In genomic region chr6:109383438-109383940, GRCh38 we compare ENCODE assay signal across 8 cellular contexts. TPM values are rescaled to one million over a fixed set of nuclear protein-coding genes. Genes with fewer than 3 reads are reported as not detected.
A peak's percentile ranks its signal among the peaks of the same experiment; 100 is the strongest.
DNase-seq lines count a peak whose midpoint lies in the region; ATAC-seq, FAIRE-seq and TF ChIP-seq lines count a peak whose summit lies in the region.

No MANE protein-coding gene starts in this region.

- H3K4me2 ChIP-seq in K562 (ENCODE audit: insufficient read depth, low read length), result peak overlapping the region; percentile 98
- H3K4me2 ChIP-seq in mesendoderm (ENCODE audit: low read length), result no peak overlapping the region

- H4K8ac ChIP-seq in mesendoderm (ENCODE audit: low read depth, low read length), result no peak overlapping the region

- TF ChIP-seq RAD21 in K562 (CRISPR knock-in tag; conservative IDR thresholded peaks at IDR 0.05 in 1 of 2, IDR thresholded peaks at IDR 0.05 in 1 of 2), result no peak

- H2AK5ac ChIP-seq in mesendoderm (ENCODE audit: low read length), result no peak overlapping the region

- H3K4me1 ChIP-seq in K562 (replicated peaks in 1 of 2; ENCODE audit: control insufficient read depth in 2 of 2, insufficient read depth in 2 of 2, low read length in 2 of 2) (peaks cover 4 to 23% of the 10 kb centered on the region in 2 experiments; a peak in 4 of 5 replicates), mesendoderm (ENCODE audit: control insufficient read depth, low read depth, low read length) (peaks cover 2% of the 10 kb centered on the region)

- peak overlapping the region; percentile 27 for H3K4ac ChIP-seq in mesendoderm (ENCODE audit: low read depth, low read length)

- H3K9me3 Mint-ChIP-seq in stimulated activated naive CD8-positive, alpha-beta T cell treated with anti-CD3 and anti-CD28 coated beads, Interleukin-15, Interleukin-2, amounts not matched to agents 100 ng/mL and 50 ng/mL, for 24 hours, result no peaks in the 10 kb centered on the region

- H3K4me1 Mint-ChIP-seq in stimulated activated naive CD8-positive, alpha-beta T cell treated with anti-CD3 and anti-CD28 coated beads, Interleukin-15, Interleukin-2, amounts not matched to agents 100 ng/mL and 50 ng/mL, for 24 hours (ENCODE audit: low read depth), result peaks cover 41% of the 10 kb centered on the region

- WGBS in K562 (ENCODE audit: insufficient coverage, low coverage, missing lambda C conversion rate), result 10% methylated on average over 5 of the region's 5 CpGs
- WGBS in mesendoderm (ENCODE audit: extremely low coverage, insufficient coverage, low lambda C conversion rate), result no CpG with 5 or more reads among the region's 5 CpGs

- no peak overlapping the region for H2BK120ac ChIP-seq in mesendoderm (ENCODE audit: low read depth, low read length)

- H2BK5ac ChIP-seq in mesendoderm (ENCODE audit: low read length), result no peak overlapping the region

- H3K56ac ChIP-seq in mesendoderm (ENCODE audit: low read length), result peak overlapping the region; percentile 50

- no peak overlapping the region for H3K18ac ChIP-seq in mesendoderm (ENCODE audit: low read length)

- no peaks in the 10 kb centered on the region for H3K27me3 Mint-ChIP-seq in stimulated activated naive CD8-positive, alpha-beta T cell treated with anti-CD3 and anti-CD28 coated beads, Interleukin-15, Interleukin-2, amounts not matched to agents 100 ng/mL and 50 ng/mL, for 24 hours

- no peaks in the 10 kb centered on the region for H3K9me3 ChIP-seq in K562 (replicated peaks; ENCODE audit: control insufficient read depth, insufficient read depth, low read depth, low read length)

- no peak; a peak in 1 of 6 replicates for TF ChIP-seq CTCF in K562 (IDR thresholded peaks at IDR 0.05 in 2 of 3, conservative IDR thresholded peaks at IDR 0.05 in 1 of 3; ENCODE audit: insufficient read depth in 2 of 3, low read depth in 1 of 3, low read length in 3 of 3)

- no peak for ATAC-seq in stimulated activated naive CD8-positive, alpha-beta T cell treated with anti-CD3 and anti-CD28 coated beads, Interleukin-15, Interleukin-2, amounts not matched to agents 100 U/mL and 50 U/mL, for 24 hours
- ATAC-seq in K562 (no peak), GM21737 (IDR thresholded peaks at IDR 0.05; ENCODE audit: unreplicated experiment) (no peak), HG02678 (IDR thresholded peaks at IDR 0.05; ENCODE audit: unreplicated experiment) (no peak)

- H3K9me1 ChIP-seq in K562 (ENCODE audit: control insufficient read depth, insufficient read depth, low read length), result no peaks in the 10 kb centered on the region

- no peak overlapping the region for H3K23ac ChIP-seq in mesendoderm (ENCODE audit: low read length)

- H3K36me3 ChIP-seq in K562 (ENCODE audit: control insufficient read depth, insufficient read depth, low read length) (peaks cover 27% of the 10 kb centered on the region), mesendoderm (ENCODE audit: control insufficient read depth, insufficient read depth, low read length) (no peaks in the 10 kb centered on the region)

- no peak for DNase-seq in stimulated activated naive CD8-positive, alpha-beta T cell treated with anti-CD3 and anti-CD28 coated beads, Interleukin-15, Interleukin-2, amounts not matched to agents 100 U/mL and 50 U/mL, for 24 hours
- no peak for DNase-seq in K562 (ENCODE audit: extremely low read depth in 1 of 4, low spot score in 3 of 4)
- DNase-seq in mesendoderm, result peak; percentile 5
- DNase-seq in NCI-H1694 (lab: John Stamatoyannopoulos, UW), result no peak
- no peak for DNase-seq in ACHN

- H3K36me3 Mint-ChIP-seq in stimulated activated naive CD8-positive, alpha-beta T cell treated with anti-CD3 and anti-CD28 coated beads, Interleukin-15, Interleukin-2, amounts not matched to agents 100 ng/mL and 50 ng/mL, for 24 hours (ENCODE audit: low read depth), result peaks cover 22% of the 10 kb centered on the region

- peak overlapping the region; percentile 99 for H3K27ac Mint-ChIP-seq in stimulated activated naive CD8-positive, alpha-beta T cell treated with anti-CD3 and anti-CD28 coated beads, Interleukin-15, Interleukin-2, amounts not matched to agents 100 ng/mL and 50 ng/mL, for 24 hours

- peak overlapping the region; percentile 14; the same call in 1 of the 2 replicates for H2AFZ ChIP-seq in K562 (ENCODE audit: low read depth, low read length)

- no peak overlapping the region for H4K5ac ChIP-seq in mesendoderm (ENCODE audit: low read length)

- H3K27ac ChIP-seq in K562 (ENCODE audit: extremely low read depth, low read depth, low read length), result peak overlapping the region; percentile 99
- no peak overlapping the region for H3K27ac ChIP-seq in mesendoderm (ENCODE audit: low read depth, low read length)

- CTCF ChIA-PET in K562 (lab: Yijun Ruan, JAX; ENCODE audit: low intra/inter-chr PET ratio), result interaction anchor here (3.2 kb wide), 1 partner anchor 196 kb away, joined by 21 read pairs; no protein-coding TSS in a partner anchor

- no TSS peak for BruUV-seq in K562 (replicated peaks; lab: Mats Ljungman, UMichigan)

- POLR2A ChIA-PET in K562 (lab: Yijun Ruan, JAX), result interaction anchor here (0.6 to 3.0 kb wide), 22 partner anchors 8 to 1085 kb away, joined by 3 to 13 read pairs (median 4); partner anchors contain the start of genes CEP57L1, PPIL6, SESN1 and SMPD2

- H3K9ac ChIP-seq in K562 (ENCODE audit: insufficient read depth in 1 of 2, low read depth in 2 of 2, low read length in 2 of 2), result peak overlapping the region; percentile 56 to 96; a peak in 3 of 4 replicates
- peak overlapping the region; percentile 55 for H3K9ac ChIP-seq in mesendoderm (ENCODE audit: low read length)

- no peak for TF ChIP-seq EP300 in K562 (IDR thresholded peaks at IDR 0.05; ENCODE audit: low read length)

- H3K27me3 ChIP-seq in K562 (ENCODE audit: control insufficient read depth in 2 of 2, insufficient read depth in 2 of 2, low read length in 2 of 2) (no peaks in the 10 kb centered on the region), mesendoderm (ENCODE audit: insufficient read depth, low read length, poor library complexity) (no peaks in the 10 kb centered on the region)

- H3K4me3 ChIP-seq in K562, result peak overlapping the region; percentile 83
- no peak overlapping the region for H3K4me3 ChIP-seq in mesendoderm (ENCODE audit: low read length)

- intact Hi-C loops in K562 (cut with micrococcal nuclease), result loop anchor here (1.0 to 10.0 kb wide), 6 partner anchors 57 to 839 kb away; partner anchors contain the start of genes CEP57L1, PPIL6, SESN1 and SMPD2

- peaks cover 15% of the 10 kb centered on the region; the same call in 1 of the 2 replicates for H4K20me1 ChIP-seq in K562 (replicated peaks; ENCODE audit: control insufficient read depth, insufficient read depth, low read length)

- no peak for FAIRE-seq in K562 (lab: Jason Lieb, UNC)

- peaks cover 2% of the 10 kb centered on the region for H3K79me1 ChIP-seq in mesendoderm (ENCODE audit: low read length)

- no peak for TF ChIP-seq POLR2A in K562 (conservative IDR thresholded peaks at IDR 0.05)

- H3K79me2 ChIP-seq in K562 (ENCODE audit: control insufficient read depth, insufficient read depth, low read length) (peaks cover 42% of the 10 kb centered on the region), mesendoderm (ENCODE audit: control insufficient read depth, insufficient read depth, low read length) (peaks cover 29% of the 10 kb centered on the region)

- H2BK15ac ChIP-seq in mesendoderm (replicated peaks; ENCODE audit: low read depth), result no peak overlapping the region

- in situ Hi-C loops in K562 (cut with MboI) (loop anchor here (5.0 kb wide), 1 partner anchor 201 kb away; no protein-coding TSS in a partner anchor), ACHN (cut with HindIII; ENCODE audit: low pct_ligation_motif_present, low pct_unique_long_range_greater_than_20kb, low sequenced_read_pairs) (no loop called here)

- H3K4me3 Mint-ChIP-seq in stimulated activated naive CD8-positive, alpha-beta T cell treated with anti-CD3 and anti-CD28 coated beads, Interleukin-15, Interleukin-2, amounts not matched to agents 100 ng/mL and 50 ng/mL, for 24 hours, result peak overlapping the region; percentile 99

RNA-seq across cellular contexts. Expression of gene CD164, which starts 1.2 kb away (rescaled TPM):
- 114 and 222 TPM in 2 replicates for total RNA-seq in K562 (2011; cell fraction: chromatin; rRNA removed; ENCODE audit: low replicate concordance)
- 162 and 212 TPM in 2 replicates for total RNA-seq in K562 (2011; cell fraction: nucleolus; rRNA removed)
- total RNA-seq in K562 (2011; cell fraction: nucleoplasm; rRNA removed), result 243 and 317 TPM in 2 replicates
- 79.5 and 92.7 TPM in 2 replicates for total RNA-seq in K562 (2014; rRNA removed)
- 121 and 134 TPM in 2 replicates for total RNA-seq in K562 (2014; rRNA removed; fragmentation: Illumina TruSeq; extraction: Trizol)
- 191 and 199 TPM in 2 replicates for total RNA-seq in K562 (2015; rRNA removed; fragmentation: Illumina TruSeq; extraction: Trizol)
- total RNA-seq in K562 (2021), result 164 and 169 TPM in 2 replicates
- polyA plus RNA-seq in K562 (2011; rRNA removed), result 317 and 349 TPM in 2 replicates
- 107 and 156 TPM in 2 replicates for polyA plus RNA-seq in K562 (2011; cell fraction: cytosol; rRNA removed)
- 302 and 407 TPM in 2 replicates for polyA plus RNA-seq in K562 (2011; cell fraction: nucleus; rRNA removed)
- polyA plus RNA-seq in K562 (2012), result 177 and 329 TPM in 2 replicates
- polyA plus RNA-seq in K562 (2014; fragmentation: Illumina TruSeq; extraction: Trizol), result 186 and 188 TPM in 2 replicates
- 100 to 1,000 TPM; 165 to 179 TPM for polyA plus RNA-seq in K562 (2014; fragmentation: Nextera tagmentation; extraction: Ambion mirVana)
- 117 and 143 TPM in 2 replicates for polyA plus RNA-seq in K562 (2014; rRNA removed)
- 159 and 195 TPM in 2 replicates for polyA minus RNA-seq in K562 (2011; rRNA and poly(A)+ RNA removed)
- polyA minus RNA-seq in K562 (2011; cell fraction: cytosol; rRNA and poly(A)+ RNA removed), result 154 and 189 TPM in 2 replicates
- polyA minus RNA-seq in K562 (2011; cell fraction: nucleus; rRNA and poly(A)+ RNA removed), result 130 and 232 TPM in 2 replicates
- polyA plus RNA-seq in mesendoderm (2013, experiment 1 of 2), result 74.4 TPM
- polyA plus RNA-seq in mesendoderm (2013, experiment 2 of 2), result 76.2 TPM

RNA-seq across cellular contexts. Expression of gene PPIL6, which starts 56.9 kb away (rescaled TPM):
- total RNA-seq in K562 (2011; cell fraction: chromatin; rRNA removed; ENCODE audit: low replicate concordance), result 0.19 TPM in 1 of 2 replicates, not detected in the other
- total RNA-seq in K562 (2011; cell fraction: nucleolus; rRNA removed), result not detected in 2 replicates
- 0.15 TPM in 1 of 2 replicates, not detected in the other for total RNA-seq in K562 (2011; cell fraction: nucleoplasm; rRNA removed)
- total RNA-seq in K562 (2014; rRNA removed) (0.33 TPM in 1 of 2 replicates, not detected in the other), K562 (2014; rRNA removed; fragmentation: Illumina TruSeq; extraction: Trizol) (0.64 and 0.98 TPM in 2 replicates), K562 (2015; rRNA removed; fragmentation: Illumina TruSeq; extraction: Trizol) (0.68 and 0.76 TPM in 2 replicates), K562 (2021) (0.47 and 0.87 TPM in 2 replicates)
- polyA plus RNA-seq in K562 (2011; rRNA removed) (0.36 and 1.1 TPM in 2 replicates), K562 (2014; fragmentation: Illumina TruSeq; extraction: Trizol) (0.35 and 0.49 TPM in 2 replicates), K562 (2014; fragmentation: Nextera tagmentation; extraction: Ambion mirVana) (under 1 TPM; 0.13 to 0.14 TPM), K562 (2014; rRNA removed) (0.03 and 1.5 TPM in 2 replicates)
- 0.09 and 0.29 TPM in 2 replicates for polyA plus RNA-seq in K562 (2011; cell fraction: cytosol; rRNA removed)
- 0.10 and 0.37 TPM in 2 replicates for polyA plus RNA-seq in K562 (2011; cell fraction: nucleus; rRNA removed)
- 0.72 and 2.6 TPM in 2 replicates for polyA plus RNA-seq in K562 (2012)
- 0.42 and 1.3 TPM in 2 replicates for polyA minus RNA-seq in K562 (2011; rRNA and poly(A)+ RNA removed)
- polyA minus RNA-seq in K562 (2011; cell fraction: cytosol; rRNA and poly(A)+ RNA removed), result not detected in 2 replicates
- polyA minus RNA-seq in K562 (2011; cell fraction: nucleus; rRNA and poly(A)+ RNA removed), result 0.27 TPM in 1 of 2 replicates, not detected in the other
- polyA plus RNA-seq in mesendoderm (2013, experiment 1 of 2), result 0.29 TPM
- polyA plus RNA-seq in mesendoderm (2013, experiment 2 of 2), result 0.29 TPM

RNA-seq across cellular contexts. Expression of gene SMPD2, which starts 57.0 kb away (rescaled TPM):
- total RNA-seq in K562 (2011; cell fraction: chromatin; rRNA removed; ENCODE audit: low replicate concordance), result 40.0 and 130 TPM in 2 replicates
- 68.9 and 90.7 TPM in 2 replicates for total RNA-seq in K562 (2011; cell fraction: nucleolus; rRNA removed)
- 59.2 and 61.0 TPM in 2 replicates for total RNA-seq in K562 (2011; cell fraction: nucleoplasm; rRNA removed)
- total RNA-seq in K562 (2014; rRNA removed), result 20.8 and 23.9 TPM in 2 replicates
- 8.8 and 14.5 TPM in 2 replicates for total RNA-seq in K562 (2014; rRNA removed; fragmentation: Illumina TruSeq; extraction: Trizol)
- 16.8 and 18.1 TPM in 2 replicates for total RNA-seq in K562 (2015; rRNA removed; fragmentation: Illumina TruSeq; extraction: Trizol)
- 20.4 TPM in 2 replicates for total RNA-seq in K562 (2021)
- polyA plus RNA-seq in K562 (2011; rRNA removed), result 14.8 and 18.3 TPM in 2 replicates
- polyA plus RNA-seq in K562 (2011; cell fraction: cytosol; rRNA removed), result 15.1 and 22.6 TPM in 2 replicates
- polyA plus RNA-seq in K562 (2011; cell fraction: nucleus; rRNA removed), result 61.2 and 64.9 TPM in 2 replicates
- polyA plus RNA-seq in K562 (2012), result 14.3 and 17.2 TPM in 2 replicates
- polyA plus RNA-seq in K562 (2014; fragmentation: Illumina TruSeq; extraction: Trizol), result 20.5 TPM in 2 replicates
- polyA plus RNA-seq in K562 (2014; fragmentation: Nextera tagmentation; extraction: Ambion mirVana), result 1 to 10 TPM in 1 of 2 experiments, under 1 TPM in 1; 0.13 to 1.2 TPM
- 19.3 and 21.8 TPM in 2 replicates for polyA plus RNA-seq in K562 (2014; rRNA removed)
- 25.8 and 28.5 TPM in 2 replicates for polyA minus RNA-seq in K562 (2011; rRNA and poly(A)+ RNA removed)
- 8.1 and 12.0 TPM in 2 replicates for polyA minus RNA-seq in K562 (2011; cell fraction: cytosol; rRNA and poly(A)+ RNA removed)
- 43.4 and 53.0 TPM in 2 replicates for polyA minus RNA-seq in K562 (2011; cell fraction: nucleus; rRNA and poly(A)+ RNA removed)
- polyA plus RNA-seq in mesendoderm (2013, experiment 1 of 2), result 5.7 TPM
- polyA plus RNA-seq in mesendoderm (2013, experiment 2 of 2), result 5.5 TPM
